ENCODE assay signal across 9 cellular contexts in the genomic region with DNA sequence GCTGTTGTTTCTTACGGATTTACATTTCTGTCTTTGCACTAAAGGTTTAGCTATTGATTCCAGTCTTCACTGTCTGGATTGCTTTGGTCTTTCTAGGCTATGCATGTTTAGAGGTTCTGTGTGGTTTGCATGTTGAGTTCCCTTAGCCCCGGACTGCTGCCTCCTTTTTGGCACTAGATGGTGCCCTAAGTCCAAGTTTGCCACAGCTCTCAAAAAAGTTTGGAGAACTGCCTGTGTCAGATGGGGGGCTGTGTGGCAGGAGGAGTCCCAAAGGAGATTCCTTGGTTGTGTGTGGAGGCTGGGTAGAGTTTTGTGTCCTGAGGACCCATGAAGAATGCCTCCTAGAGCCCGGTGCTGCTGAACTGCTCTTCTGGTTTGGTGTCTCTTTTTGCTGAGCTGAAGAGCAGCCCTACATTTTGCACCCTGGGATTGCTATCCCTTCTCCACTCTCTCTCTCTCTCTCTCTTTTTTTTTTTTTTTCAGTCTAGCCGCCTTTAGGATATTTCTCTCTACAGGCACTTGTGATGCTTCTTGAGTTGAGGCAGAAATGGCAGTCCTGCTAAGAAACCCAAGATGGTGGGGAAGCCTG.
DNase-seq lines count a peak whose midpoint lies in the region; ATAC-seq and TF ChIP-seq lines count a peak whose summit lies in the region.
"Had no signal": no experiment of that assay in that cellular context is flagged by ENCODE, and none has a peak within 500 bp of the region (broad histone marks: within the 10 kb centered on the region; RNA-seq: fewer than 3 reads in every experiment).

No MANE protein-coding gene starts in this region.

- H2AFZ ChIP-seq in trophoblast cell (ENCODE audit: insufficient read depth, low read length, poor library complexity), result no peak overlapping the region

- H2BK12ac ChIP-seq in trophoblast cell (ENCODE audit: low read length), result no peak overlapping the region

- no peak overlapping the region for H3K23ac ChIP-seq in trophoblast cell (ENCODE audit: low read length)

- peak; percentile 86 for TF ChIP-seq CTCF in LNCAP (IDR thresholded peaks at IDR 0.05)

- H3K79me1 ChIP-seq in trophoblast cell (ENCODE audit: low read length), result no peaks in the 10 kb centered on the region

- H3K4me1 ChIP-seq in trophoblast cell (ENCODE audit: control insufficient read depth in 1 of 2, insufficient read depth in 2 of 2, low read length in 2 of 2), result no peaks in the 10 kb centered on the region
- H3K4me1 ChIP-seq: BLaER1 had no signal

- no peaks in the 10 kb centered on the region for H3K9me3 ChIP-seq in trophoblast cell (ENCODE audit: insufficient read depth, low read depth, low read length)
- H3K9me3 ChIP-seq: BLaER1 had no signal

- WGBS in trophoblast cell (ENCODE audit: extremely low coverage, insufficient coverage, insufficient read length), result no CpG with 5 or more reads among the region's 4 CpGs

- H3K4ac ChIP-seq in trophoblast cell (ENCODE audit: low read depth, low read length), result no peak overlapping the region

- ATAC-seq in GM21528 (IDR thresholded peaks at IDR 0.05; ENCODE audit: low FRiP score, unreplicated experiment) (peak; percentile 79), GM21825 (IDR thresholded peaks at IDR 0.05; ENCODE audit: unreplicated experiment) (no peak)

- no peak overlapping the region for H3K4me3 ChIP-seq in trophoblast cell (ENCODE audit: low read depth, low read length)
- H3K4me3 ChIP-seq: BLaER1 had no signal

- H2AK5ac ChIP-seq in trophoblast cell (ENCODE audit: low read length), result no peak overlapping the region

- no peak overlapping the region for H2BK120ac ChIP-seq in trophoblast cell (ENCODE audit: insufficient read depth, low read length, poor library complexity)

- no peak overlapping the region for H4K12ac ChIP-seq in trophoblast cell (ENCODE audit: low read depth, low read length)

- H3K9ac ChIP-seq in trophoblast cell (ENCODE audit: low read length), result no peak overlapping the region
- H3K9ac ChIP-seq: BLaER1 had no signal

- DNase-seq in NCI-H1417 (lab: John Stamatoyannopoulos, UW) (peak; percentile 14 to 56 (median 25)), NCI-H1417 treated with DMSO at 0.1 percent for 48 hours (lab: John Stamatoyannopoulos, UW) (no peak), UCSD-AML1 (lab: John Stamatoyannopoulos, UW; ENCODE audit: unreplicated experiment) (peak; percentile 67), fibroblast of gingiva (ENCODE audit: low read depth) (peak; percentile 60), trophoblast cell (peak; percentile 9 to 58)

- no peak overlapping the region for H3K14ac ChIP-seq in trophoblast cell (ENCODE audit: low read length)

- no peak overlapping the region for H4K8ac ChIP-seq in trophoblast cell (ENCODE audit: low read depth, low read length)

- H3K27me3 ChIP-seq in trophoblast cell (ENCODE audit: insufficient read depth, low read length), result no peaks in the 10 kb centered on the region
- H3K27me3 ChIP-seq: BLaER1 had no signal

- no peak overlapping the region for H4K91ac ChIP-seq in trophoblast cell (ENCODE audit: low read depth, low read length)

- no peaks in the 10 kb centered on the region for H3K79me2 ChIP-seq in trophoblast cell (ENCODE audit: control insufficient read depth, insufficient read depth, low read length, poor library complexity)

- no peaks in the 10 kb centered on the region for H3K36me3 ChIP-seq in trophoblast cell (ENCODE audit: control insufficient read depth in 1 of 2, insufficient read depth in 2 of 2, low read length in 2 of 2)
- H3K36me3 ChIP-seq: BLaER1 had no signal

- H3K27ac ChIP-seq in trophoblast cell (ENCODE audit: low read depth, low read length), result no peak overlapping the region
- H3K27ac ChIP-seq: BLaER1 had no signal

- no peak overlapping the region for H3K18ac ChIP-seq in trophoblast cell (ENCODE audit: low read length)

- H3K4me2 ChIP-seq in trophoblast cell (ENCODE audit: low read length), result no peak overlapping the region
- H3K4me2 ChIP-seq: BLaER1 had no signal

- H2BK5ac ChIP-seq in trophoblast cell (ENCODE audit: low read depth, low read length, poor library complexity), result no peak overlapping the region
